ENCODE assay signal across 8 cellular contexts in the genomic region with DNA sequence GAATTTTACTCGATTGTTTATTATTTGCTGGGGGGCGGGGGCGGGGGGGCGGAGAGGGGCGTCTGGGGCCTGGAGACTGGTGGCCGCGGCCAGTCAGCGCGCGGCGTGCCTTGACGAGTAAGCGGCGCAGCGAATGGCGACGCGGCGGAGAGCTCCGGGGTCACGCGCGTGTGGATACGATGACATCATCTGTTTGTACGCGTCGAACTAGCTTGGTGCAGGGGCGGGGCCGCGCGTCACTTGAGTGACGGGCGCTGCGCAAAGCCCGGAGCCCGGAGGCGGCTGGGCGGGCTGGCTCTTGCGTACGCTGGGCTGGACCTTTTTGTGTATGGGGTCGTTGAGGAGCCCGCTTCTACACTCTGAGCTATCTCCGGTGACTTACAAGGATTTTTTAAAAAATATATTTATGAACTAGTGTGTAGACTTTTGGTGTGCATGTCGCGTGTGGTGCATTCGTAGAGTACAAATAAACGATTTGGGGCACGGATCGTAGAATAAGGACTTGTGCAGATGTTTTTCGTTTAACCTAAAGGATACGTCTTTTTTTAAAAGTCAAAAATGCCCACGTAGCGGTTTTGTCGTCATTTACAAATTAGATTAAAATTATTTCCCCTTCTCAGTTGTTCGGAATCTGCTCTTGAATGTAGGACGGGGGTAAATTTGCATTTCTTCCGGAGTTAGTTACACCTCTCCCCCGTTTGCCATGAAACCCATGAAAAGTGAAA. TPM values are rescaled to one million over a fixed set of nuclear protein-coding genes. Genes with fewer than 3 reads are reported as not detected.
DNase-seq lines count a peak whose midpoint lies in the region; ATAC-seq and TF ChIP-seq lines count a peak whose summit lies in the region.

No MANE protein-coding gene starts in this region.

- peaks cover 9% of the 10 kb centered on the region for H3K36me3 Mint-ChIP-seq in activated CD4-positive, alpha-beta T cell treated with anti-CD3 and anti-CD28 coated beads, Interleukin-2, amount 10 ng/mL, durations not matched to agents 24 days and 14 days (ENCODE audit: low read depth)

- H3K27ac Mint-ChIP-seq in activated CD4-positive, alpha-beta T cell treated with anti-CD3 and anti-CD28 coated beads, Interleukin-2, amount 10 ng/mL, durations not matched to agents 24 days and 14 days, result peak overlapping the region; percentile 93

- H3K27me3 Mint-ChIP-seq in activated CD4-positive, alpha-beta T cell treated with anti-CD3 and anti-CD28 coated beads, Interleukin-2, amount 10 ng/mL, durations not matched to agents 24 days and 14 days, result peaks cover 44% of the 10 kb centered on the region

- TF ChIP-seq CTCF in AG10803 (conservative IDR thresholded peaks at IDR 0.05; ENCODE audit: low read length) (no peak), colonic mucosa (IDR thresholded peaks at IDR 0.05) (no peak)

- no peaks in the 10 kb centered on the region for H3K9me3 Mint-ChIP-seq in activated CD4-positive, alpha-beta T cell treated with anti-CD3 and anti-CD28 coated beads, Interleukin-2, amount 10 ng/mL, durations not matched to agents 24 days and 14 days

- intact Hi-C loops in activated CD4-positive, alpha-beta T cell treated with anti-CD3 and anti-CD28 coated beads, Interleukin-2, amount 10 ng/mL, durations not matched to agents 24 days and 14 days (cut with micrococcal nuclease), result loop anchor here (1.0 to 10.0 kb wide), 13 partner anchors 224 to 926 kb away; partner anchors contain the start of genes ARMC2, SCML4, SEC63 and SESN1
- intact Hi-C loops in colonic mucosa (cut with DNase I), result no loop called here

- H3K27me3 ChIP-seq in colonic mucosa (no peaks in the 10 kb centered on the region), layer of hippocampus (ENCODE audit: control insufficient read depth, insufficient read depth, low read length) (no peaks in the 10 kb centered on the region)

- H3K27ac ChIP-seq in colonic mucosa (peak overlapping the region; percentile 100), layer of hippocampus (ENCODE audit: low read depth, low read length) (peak overlapping the region; percentile 99)

- H3K9me3 ChIP-seq in colonic mucosa, result no peaks in the 10 kb centered on the region

- H3K4me3 Mint-ChIP-seq in activated CD4-positive, alpha-beta T cell treated with anti-CD3 and anti-CD28 coated beads, Interleukin-2, amount 10 ng/mL, durations not matched to agents 24 days and 14 days, result peak overlapping the region; percentile 88

- H3K4me1 Mint-ChIP-seq in activated CD4-positive, alpha-beta T cell treated with anti-CD3 and anti-CD28 coated beads, Interleukin-2, amount 10 ng/mL, durations not matched to agents 24 days and 14 days, result peaks cover 19% of the 10 kb centered on the region

- H3K9ac ChIP-seq in colonic mucosa (ENCODE audit: low read depth in 2 of 2, low read length in 2 of 2), result peak overlapping the region; percentile 94 to 98

- no peaks in the 10 kb centered on the region for H3K36me3 ChIP-seq in colonic mucosa

- ATAC-seq in GM19324 (IDR thresholded peaks at IDR 0.05; ENCODE audit: low FRiP score, unreplicated experiment), result peak; percentile 67
- peak; percentile 55 for ATAC-seq in HG03457 (IDR thresholded peaks at IDR 0.05; ENCODE audit: unreplicated experiment)

- peaks cover 6% of the 10 kb centered on the region for H3K4me1 ChIP-seq in colonic mucosa

- peak overlapping the region; percentile 89 for H3K4me3 ChIP-seq in AG10803 (ENCODE audit: low read length)
- peak overlapping the region; percentile 69 for H3K4me3 ChIP-seq in colonic mucosa

- DNase-seq in AG10803 (ENCODE audit: low read depth) (peak; percentile 99), NCI-H524 treated with DMSO at 0.1 percent for 48 hours (lab: John Stamatoyannopoulos, UW) (peak; percentile 92), colonic mucosa (peak; percentile 98)
- DNase-seq in activated CD4-positive, alpha-beta T cell treated with anti-CD3 and anti-CD28 coated beads, Interleukin-2, amount 10 ng/mL, durations not matched to agents 24 days and 14 days, result peak; percentile 99
- DNase-seq in stimulated activated CD4-positive, alpha-beta T cell treated with anti-CD3 and anti-CD28 coated beads, Interleukin-1b, Interleukin-23, amount 100 ng/mL, for 1 hour (ENCODE audit: low read depth in 2 of 2), result peak; percentile 90 to 91

RNA-seq across cellular contexts. Expression of gene FOXO3, which starts 2.2 kb away (rescaled TPM):
- 5.9 TPM in 2 replicates for total RNA-seq in activated CD4-positive, alpha-beta T cell treated with anti-CD3 and anti-CD28 coated beads, Interleukin-2, amount 10 ng/mL, durations not matched to agents 24 days and 14 days
- total RNA-seq in colonic mucosa, result 10 to 100 TPM; 33.4 to 61.7 TPM

Comparison
In these comparisons a context has a peak if more than half of its experiments do, and no peak if none do; other contexts are left out.
1. Peak in every context shown above with its lines: DNase-seq, ATAC-seq, H3K4me3 ChIP-seq and H3K27ac ChIP-seq.